20 cellular contexts compared by ENCODE assay signal in genomic region chr6:90136850-90137249, GRCh38.
DNase-seq lines count a peak whose midpoint lies in the region; ATAC-seq and TF ChIP-seq lines count a peak whose summit lies in the region.
"Had no signal": no experiment of that assay in that cellular context is flagged by ENCODE, and none has a peak within 500 bp of the region (broad histone marks: within the 10 kb centered on the region; RNA-seq: fewer than 3 reads in every experiment).

No MANE protein-coding gene starts in this region.

- ATAC-seq in naive thymus-derived CD4-positive, alpha-beta T cell, result no peak
- ATAC-seq in HG02798 (IDR thresholded peaks at IDR 0.05; ENCODE audit: poor library complexity, unreplicated experiment), result no peak
- ATAC-seq: K562; natural killer cell treated with Interleukin-12 subunit alpha and Interleukin-12 subunit beta and Interleukin-15 and Interleukin-18, amount 100 ng/mL, for 72 hours had no signal

- peaks cover 0 to 65% of the 10 kb centered on the region in 2 donors for H3K4me1 ChIP-seq in naive thymus-derived CD4-positive, alpha-beta T cell (ENCODE audit: control insufficient read depth in 2 of 2, insufficient read depth in 2 of 2, low read length in 2 of 2)

- no peaks in the 10 kb centered on the region for H3K36me3 ChIP-seq in naive thymus-derived CD4-positive, alpha-beta T cell (ENCODE audit: control insufficient read depth in 2 of 3, insufficient read depth in 3 of 3, low read length in 3 of 3)
- H3K36me3 ChIP-seq: WERI-Rb-1 had no signal

- H3K4me3 Mint-ChIP-seq in activated T-cell treated with anti-CD3 and anti-CD28 coated beads, Interleukin-2, amount 50 U/mL, for 24 hours, result no peak overlapping the region
- H3K4me3 Mint-ChIP-seq in activated naive CD8-positive, alpha-beta T cell treated with anti-CD3 and anti-CD28 coated beads for 36 hours, result no peak overlapping the region
- H3K4me3 Mint-ChIP-seq in naive thymus-derived CD4-positive, alpha-beta T cell, result peak overlapping the region in 8 of 10 donors; percentile 16 to 55 (median 48)
- H3K4me3 Mint-ChIP-seq in stimulated activated naive CD8-positive, alpha-beta T cell treated with anti-CD3 and anti-CD28 coated beads, Interleukin-15, Interleukin-2, amounts not matched to agents 100 ng/mL and 50 ng/mL, for 24 hours, result no peak overlapping the region
- H3K4me3 Mint-ChIP-seq in endothelial cell (ENCODE audit: unreplicated experiment), result no peak overlapping the region
- H3K4me3 Mint-ChIP-seq: endodermal cell; natural killer cell treated with Interleukin-12 subunit alpha and Interleukin-12 subunit beta and Interleukin-15 and Interleukin-18, amount 100 ng/mL, for 72 hours had no signal

- no peaks in the 10 kb centered on the region for H3K9me3 Mint-ChIP-seq in activated T-cell treated with anti-CD3 and anti-CD28 coated beads, Interleukin-2, amount 50 U/mL, for 24 hours
- H3K9me3 Mint-ChIP-seq in activated naive CD8-positive, alpha-beta T cell treated with anti-CD3 and anti-CD28 coated beads for 36 hours, result peaks cover 2% of the 10 kb centered on the region
- peaks cover 0 to 4% (median 0%) of the 10 kb centered on the region in 11 donors for H3K9me3 Mint-ChIP-seq in naive thymus-derived CD4-positive, alpha-beta T cell
- H3K9me3 Mint-ChIP-seq in stimulated activated naive CD8-positive, alpha-beta T cell treated with anti-CD3 and anti-CD28 coated beads, Interleukin-15, Interleukin-2, amounts not matched to agents 100 ng/mL and 50 ng/mL, for 24 hours, result no peaks in the 10 kb centered on the region
- no peaks in the 10 kb centered on the region for H3K9me3 Mint-ChIP-seq in endothelial cell (ENCODE audit: unreplicated experiment)
- H3K9me3 Mint-ChIP-seq: endodermal cell; natural killer cell treated with Interleukin-12 subunit alpha and Interleukin-12 subunit beta and Interleukin-15 and Interleukin-18, amount 100 ng/mL, for 72 hours had no signal

- peaks cover 56% of the 10 kb centered on the region for H3K36me3 Mint-ChIP-seq in activated T-cell treated with anti-CD3 and anti-CD28 coated beads, Interleukin-2, amount 50 U/mL, for 24 hours (ENCODE audit: low read depth)
- H3K36me3 Mint-ChIP-seq in activated naive CD8-positive, alpha-beta T cell treated with anti-CD3 and anti-CD28 coated beads for 36 hours, result peaks cover 59% of the 10 kb centered on the region
- peaks cover 0 to 31% (median 21%) of the 10 kb centered on the region in 5 donors for H3K36me3 Mint-ChIP-seq in naive thymus-derived CD4-positive, alpha-beta T cell
- peaks cover 65% of the 10 kb centered on the region for H3K36me3 Mint-ChIP-seq in stimulated activated naive CD8-positive, alpha-beta T cell treated with anti-CD3 and anti-CD28 coated beads, Interleukin-15, Interleukin-2, amounts not matched to agents 100 ng/mL and 50 ng/mL, for 24 hours (ENCODE audit: low read depth)
- no peaks in the 10 kb centered on the region for H3K36me3 Mint-ChIP-seq in endothelial cell (ENCODE audit: low read depth, unreplicated experiment)
- H3K36me3 Mint-ChIP-seq: natural killer cell treated with Interleukin-12 subunit alpha and Interleukin-12 subunit beta and Interleukin-15 and Interleukin-18, amount 100 ng/mL, for 72 hours had no signal

- no peaks in the 10 kb centered on the region for H3K27me3 Mint-ChIP-seq in activated T-cell treated with anti-CD3 and anti-CD28 coated beads, Interleukin-2, amount 50 U/mL, for 24 hours
- H3K27me3 Mint-ChIP-seq in activated naive CD8-positive, alpha-beta T cell treated with anti-CD3 and anti-CD28 coated beads for 36 hours, result no peaks in the 10 kb centered on the region
- H3K27me3 Mint-ChIP-seq in naive thymus-derived CD4-positive, alpha-beta T cell, result no peaks in the 10 kb centered on the region
- H3K27me3 Mint-ChIP-seq in stimulated activated naive CD8-positive, alpha-beta T cell treated with anti-CD3 and anti-CD28 coated beads, Interleukin-15, Interleukin-2, amounts not matched to agents 100 ng/mL and 50 ng/mL, for 24 hours, result no peaks in the 10 kb centered on the region
- H3K27me3 Mint-ChIP-seq in endothelial cell (ENCODE audit: unreplicated experiment), result peaks cover 3% of the 10 kb centered on the region

- TF ChIP-seq CTCF in endothelial cell (IDR thresholded peaks at IDR 0.05; ENCODE audit: unreplicated experiment), result no peak

- H3K4me1 Mint-ChIP-seq in activated T-cell treated with anti-CD3 and anti-CD28 coated beads, Interleukin-2, amount 50 U/mL, for 24 hours (ENCODE audit: low read depth), result peaks cover 76% of the 10 kb centered on the region
- peaks cover 69% of the 10 kb centered on the region for H3K4me1 Mint-ChIP-seq in activated naive CD8-positive, alpha-beta T cell treated with anti-CD3 and anti-CD28 coated beads for 36 hours
- peaks cover 42 to 95% (median 83%) of the 10 kb centered on the region in 7 donors for H3K4me1 Mint-ChIP-seq in naive thymus-derived CD4-positive, alpha-beta T cell
- peaks cover 88% of the 10 kb centered on the region for H3K4me1 Mint-ChIP-seq in stimulated activated naive CD8-positive, alpha-beta T cell treated with anti-CD3 and anti-CD28 coated beads, Interleukin-15, Interleukin-2, amounts not matched to agents 100 ng/mL and 50 ng/mL, for 24 hours (ENCODE audit: low read depth)
- peaks cover 17% of the 10 kb centered on the region for H3K4me1 Mint-ChIP-seq in endothelial cell (ENCODE audit: unreplicated experiment)
- H3K4me1 Mint-ChIP-seq: endodermal cell had no signal

- H3K27ac ChIP-seq in naive thymus-derived CD4-positive, alpha-beta T cell (ENCODE audit: low read depth, low read length), result peak overlapping the region; percentile 33
- H3K27ac ChIP-seq: C4-2B, WERI-Rb-1 had no signal

- no peak overlapping the region for H3K4me3 ChIP-seq in naive thymus-derived CD4-positive, alpha-beta T cell (ENCODE audit: low read length)
- H3K4me3 ChIP-seq: K562 had no signal

- POLR2A ChIA-PET in naive thymus-derived CD4-positive, alpha-beta T cell (lab: Charles Lee), result interaction anchor here (0.7 to 1.3 kb wide), 2 partner anchors 11 to 31 kb away, joined by 3 to 5 read pairs; no protein-coding TSS in a partner anchor

- CTCF ChIA-PET in naive thymus-derived CD4-positive, alpha-beta T cell (lab: Charles Lee), result interaction anchor here (1.1 kb wide), 1 partner anchor 23 kb away, joined by 4 read pairs; no protein-coding TSS in a partner anchor

- no peaks in the 10 kb centered on the region for H3K9me3 ChIP-seq in naive thymus-derived CD4-positive, alpha-beta T cell (ENCODE audit: control insufficient read depth in 2 of 3, low read length in 3 of 3)

- H3K27me3 ChIP-seq in naive thymus-derived CD4-positive, alpha-beta T cell (ENCODE audit: control insufficient read depth in 2 of 2, insufficient read depth in 2 of 2, low read length in 2 of 2), result no peaks in the 10 kb centered on the region

- peak overlapping the region; percentile 71 for H3K27ac Mint-ChIP-seq in activated T-cell treated with anti-CD3 and anti-CD28 coated beads, Interleukin-2, amount 50 U/mL, for 24 hours
- H3K27ac Mint-ChIP-seq in activated naive CD8-positive, alpha-beta T cell treated with anti-CD3 and anti-CD28 coated beads for 36 hours, result peak overlapping the region; percentile 62
- peak overlapping the region in 8 of 9 donors; percentile 49 to 90 (median 78) for H3K27ac Mint-ChIP-seq in naive thymus-derived CD4-positive, alpha-beta T cell
- peak overlapping the region; percentile 66 for H3K27ac Mint-ChIP-seq in stimulated activated naive CD8-positive, alpha-beta T cell treated with anti-CD3 and anti-CD28 coated beads, Interleukin-15, Interleukin-2, amounts not matched to agents 100 ng/mL and 50 ng/mL, for 24 hours
- H3K27ac Mint-ChIP-seq in endothelial cell (ENCODE audit: unreplicated experiment), result no peak overlapping the region
- H3K27ac Mint-ChIP-seq: endodermal cell; natural killer cell treated with Interleukin-12 subunit alpha and Interleukin-12 subunit beta and Interleukin-15 and Interleukin-18, amount 100 ng/mL, for 72 hours had no signal

- intact Hi-C loops in naive thymus-derived CD4-positive, alpha-beta T cell (cut with micrococcal nuclease), result loop anchor here in 1 of 2 donors (2.0 kb wide), 1 partner anchor 36 kb away; no protein-coding TSS in a partner anchor

- no peak for DNase-seq in activated T-cell treated with anti-CD3 and anti-CD28 coated beads, Interleukin-2, amount 50 U/mL, for 24 hours
- no peak for DNase-seq in activated T-cell treated with anti-CD3 and anti-CD28 coated beads for 4 hours
- DNase-seq in activated naive CD8-positive, alpha-beta T cell treated with anti-CD3 and anti-CD28 coated beads for 36 hours, result no peak
- no peak for DNase-seq in naive thymus-derived CD4-positive, alpha-beta T cell
- no peak for DNase-seq in HuH-7.5 (ENCODE audit: low spot score)
- DNase-seq in endothelial cell (ENCODE audit: low spot score), result no peak
- DNase-seq: endodermal cell; hippocampal formation; islet precursor cell; NCI-H187; NCI-H82; SIG-M5; small intestine; stimulated activated CD4-positive, alpha-beta T cell treated with anti-CD3 and anti-CD28 coated beads, Interleukin-4, amount 100 ng/mL, for 1 hour; WERI-Rb-1 had no signal

Comparison
In these comparisons a context has a peak if more than half of its experiments do, and no peak if none do; other contexts are left out.
1. H3K4me3 Mint-ChIP-seq: peak in naive thymus-derived CD4-positive, alpha-beta T cell (8 of 10); none in activated T-cell treated with anti-CD3 and anti-CD28 coated beads, Interleukin-2, amount 50 U/mL, for 24 hours (single experiment), activated naive CD8-positive, alpha-beta T cell treated with anti-CD3 and anti-CD28 coated beads for 36 hours (single experiment), stimulated activated naive CD8-positive, alpha-beta T cell treated with anti-CD3 and anti-CD28 coated beads, Interleukin-15, Interleukin-2, amounts not matched to agents 100 ng/mL and 50 ng/mL, for 24 hours (single experiment) and endothelial cell (single experiment).